ENCODE assay signal across 13 cellular contexts in genomic region chr1:3306583-3307285, GRCh38.
DNase-seq lines count a peak whose midpoint lies in the region; ATAC-seq lines count a peak whose summit lies in the region.
"Had no signal": no experiment of that assay in that cellular context is flagged by ENCODE, and none has a peak within 500 bp of the region (broad histone marks: within the 10 kb centered on the region; RNA-seq: fewer than 3 reads in every experiment).

No MANE protein-coding gene starts in this region.

- POLR2A ChIA-PET in activated CD4-positive, alpha-beta T cell treated with anti-CD3 and anti-CD28 coated beads, Interleukin-2, amount 10 ng/mL, durations not matched to agents 7 days and 5 days (lab: Charles Lee): no interaction called here

- H3K27ac Mint-ChIP-seq in memory B cell: no peak overlapping the region
- H3K27ac Mint-ChIP-seq in activated CD4-positive, alpha-beta T cell treated with anti-CD3 and anti-CD28 coated beads, Interleukin-2, amount 10 ng/mL, durations not matched to agents 7 days and 5 days: no peak overlapping the region
- H3K27ac Mint-ChIP-seq: mesothelial cell of epicardium had no signal

- H3K27me3 Mint-ChIP-seq in memory B cell: peaks cover 16% of the 10 kb centered on the region
- H3K27me3 Mint-ChIP-seq in activated CD4-positive, alpha-beta T cell treated with anti-CD3 and anti-CD28 coated beads, Interleukin-2, amount 10 ng/mL, durations not matched to agents 7 days and 5 days: no peaks in the 10 kb centered on the region

- H3K4me1 Mint-ChIP-seq in memory B cell: peaks cover 6% of the 10 kb centered on the region
- H3K4me1 Mint-ChIP-seq in activated CD4-positive, alpha-beta T cell treated with anti-CD3 and anti-CD28 coated beads, Interleukin-2, amount 10 ng/mL, durations not matched to agents 7 days and 5 days: no peaks in the 10 kb centered on the region

- H3K4me3 Mint-ChIP-seq in memory B cell: peak overlapping the region; percentile 63
- no peak overlapping the region for H3K4me3 Mint-ChIP-seq in activated CD4-positive, alpha-beta T cell treated with anti-CD3 and anti-CD28 coated beads, Interleukin-2, amount 10 ng/mL, durations not matched to agents 7 days and 5 days
- H3K4me3 Mint-ChIP-seq: mesothelial cell of epicardium had no signal

- CTCF ChIA-PET in activated CD4-positive, alpha-beta T cell treated with anti-CD3 and anti-CD28 coated beads, Interleukin-2, amount 10 ng/mL, durations not matched to agents 7 days and 5 days (lab: Charles Lee): no interaction called here

- H3K36me3 Mint-ChIP-seq in memory B cell: no peaks in the 10 kb centered on the region
- H3K36me3 Mint-ChIP-seq in activated CD4-positive, alpha-beta T cell treated with anti-CD3 and anti-CD28 coated beads, Interleukin-2, amount 10 ng/mL, durations not matched to agents 7 days and 5 days (ENCODE audit: low read depth): no peaks in the 10 kb centered on the region
- H3K36me3 Mint-ChIP-seq: mesothelial cell of epicardium had no signal

- H3K9me3 Mint-ChIP-seq in memory B cell: no peaks in the 10 kb centered on the region
- H3K9me3 Mint-ChIP-seq in activated CD4-positive, alpha-beta T cell treated with anti-CD3 and anti-CD28 coated beads, Interleukin-2, amount 10 ng/mL, durations not matched to agents 7 days and 5 days: no peaks in the 10 kb centered on the region

- peak; percentile 49 for DNase-seq in AG08396 (ENCODE audit: low spot score)
- DNase-seq in GOT3 (lab: John Stamatoyannopoulos, UW): peak; percentile 13
- peak; percentile 91 for DNase-seq in astrocyte of the hippocampus (ENCODE audit: low read depth, low spot score)
- no peak for DNase-seq in memory B cell (ENCODE audit: low spot score in 2 of 2)
- DNase-seq in COR-L47 (lab: John Stamatoyannopoulos, UW): no peak
- no peak for DNase-seq in stimulated activated CD4-positive, alpha-beta T cell treated with anti-CD3 and anti-CD28 coated beads, Interleukin-2, amount 100 ng/mL, for 48 hours
- DNase-seq in activated CD4-positive, alpha-beta T cell treated with anti-CD3 and anti-CD28 coated beads, Interleukin-2, amount 10 ng/mL, durations not matched to agents 7 days and 5 days: no peak
- DNase-seq: stimulated activated CD4-positive, alpha-beta T cell treated with anti-CD3 and anti-CD28 coated beads, Interleukin-2, amount 100 ng/mL, for 24 hours; stimulated activated naive CD4-positive, alpha-beta T cell had no signal

- no peak for ATAC-seq in memory B cell (ENCODE audit: low read depth)
- ATAC-seq in HG03045 (IDR thresholded peaks at IDR 0.05; ENCODE audit: unreplicated experiment): no peak
- ATAC-seq: activated CD4-positive, CD25-positive, alpha-beta regulatory T cell treated with anti-CD3 and anti-CD28 coated beads, Interleukin-2, amount 50 U/mL, for 24 hours; SK-N-SH treated with all-trans-retinoic acid at 6 μM for 48 hours had no signal

Comparison
In these comparisons a context has a peak if more than half of its experiments do, and no peak if none do; other contexts are left out.
1. DNase-seq: peak in AG08396 (single experiment), GOT3 (single experiment) and astrocyte of the hippocampus (single experiment); none in memory B cell (0 of 2), COR-L47 (single experiment), stimulated activated CD4-positive, alpha-beta T cell treated with anti-CD3 and anti-CD28 coated beads, Interleukin-2, amount 100 ng/mL, for 48 hours (0 of 2) and activated CD4-positive, alpha-beta T cell treated with anti-CD3 and anti-CD28 coated beads, Interleukin-2, amount 10 ng/mL, durations not matched to agents 7 days and 5 days (single experiment).